Comparison of ENCODE assay signal across 14 cellular contexts in genomic region chr14:55599250-55599879, GRCh38. TPM values are rescaled to one million over a fixed set of nuclear protein-coding genes. Genes with fewer than 3 reads are reported as not detected.
DNase-seq lines count a peak whose midpoint lies in the region; FAIRE-seq and TF ChIP-seq lines count a peak whose summit lies in the region.
"Had no signal": no experiment of that assay in that cellular context is flagged by ENCODE, and none has a peak within 500 bp of the region (broad histone marks: within the 10 kb centered on the region; RNA-seq: fewer than 3 reads in every experiment).

No MANE protein-coding gene starts in this region.

- H3K27me3 ChIP-seq in H9 (ENCODE audit: insufficient read depth, low read length) (no peaks in the 10 kb centered on the region), trophoblast cell (ENCODE audit: insufficient read depth, low read length) (no peaks in the 10 kb centered on the region)

- intact Hi-C loops in activated naive CD4-positive, alpha-beta T cell treated with anti-CD3 and anti-CD28 coated beads for 36 hours (cut with micrococcal nuclease) = no loop called here

- no peak overlapping the region for H4K8ac ChIP-seq in H9 (replicated peaks; ENCODE audit: insufficient read length, low read depth, low read length)
- H4K8ac ChIP-seq in trophoblast cell (ENCODE audit: low read depth, low read length) = no peak overlapping the region

- H3K9me3 ChIP-seq in H9 (ENCODE audit: control insufficient read depth, low read depth, low read length) (no peaks in the 10 kb centered on the region), trophoblast cell (ENCODE audit: insufficient read depth, low read depth, low read length) (peaks cover 2% of the 10 kb centered on the region)

- peaks cover 10 to 24% (median 10%) of the 10 kb centered on the region in 3 experiments; a peak in 6 of 7 replicates for H3K36me3 Mint-ChIP-seq in H9 (ENCODE audit: insufficient read depth in 1 of 3, low read depth in 3 of 3)
- peaks cover 20% of the 10 kb centered on the region for H3K36me3 Mint-ChIP-seq in activated naive CD4-positive, alpha-beta T cell treated with anti-CD3 and anti-CD28 coated beads for 36 hours (ENCODE audit: low read depth)

- H3K4me1 ChIP-seq in H9 (ENCODE audit: insufficient read depth, low read length) (peaks cover 5% of the 10 kb centered on the region; the same call in 1 of the 2 replicates), trophoblast cell (ENCODE audit: control insufficient read depth in 1 of 2, insufficient read depth in 2 of 2, low read length in 2 of 2) (peaks cover 0 to 5% of the 10 kb centered on the region in 2 experiments)

- no peak overlapping the region for H3K27ac ChIP-seq in H9 (ENCODE audit: insufficient read length, low read depth, low read length)
- H3K27ac ChIP-seq in trophoblast cell (ENCODE audit: low read depth, low read length) = no peak overlapping the region

- peak overlapping the region; percentile 11 to 89 (median 77); a peak in 6 of 7 replicates for H3K27ac Mint-ChIP-seq in H9
- no peak overlapping the region for H3K27ac Mint-ChIP-seq in activated naive CD4-positive, alpha-beta T cell treated with anti-CD3 and anti-CD28 coated beads for 36 hours

- H3K4me3 ChIP-seq in trophoblast cell (ENCODE audit: low read depth, low read length) = no peak overlapping the region
- H3K4me3 ChIP-seq: GM12878 had no signal

- H2BK20ac ChIP-seq in H9 (ENCODE audit: low read depth, low read length, poor library complexity, severe bottlenecking) = peak overlapping the region; percentile 75

- H3K4ac ChIP-seq in H9 (ENCODE audit: low read depth, low read length) (no peak overlapping the region), trophoblast cell (ENCODE audit: low read depth, low read length) (peak overlapping the region; percentile 88)

- H2AFZ ChIP-seq in H9 (ENCODE audit: low read length) (no peak overlapping the region), trophoblast cell (ENCODE audit: insufficient read depth, low read length, poor library complexity) (no peak overlapping the region)

- no peak overlapping the region for H2AK5ac ChIP-seq in H9 (ENCODE audit: insufficient read length, low read length)
- no peak overlapping the region for H2AK5ac ChIP-seq in trophoblast cell (ENCODE audit: low read length)

- no peak overlapping the region for H3T11ph ChIP-seq in H9 (ENCODE audit: low read length)

- no peak overlapping the region for H3K56ac ChIP-seq in H9 (ENCODE audit: insufficient read length, low read depth, low read length)

- H4K20me1 ChIP-seq in H9 (ENCODE audit: control insufficient read depth, insufficient read depth, insufficient read length) = no peaks in the 10 kb centered on the region

- TF ChIP-seq POLR2A in H54 (IDR thresholded peaks at IDR 0.05; ENCODE audit: low read depth, low read length) = no peak

- no peak overlapping the region for H3K4me3 Mint-ChIP-seq in H9
- H3K4me3 Mint-ChIP-seq in activated naive CD4-positive, alpha-beta T cell treated with anti-CD3 and anti-CD28 coated beads for 36 hours = no peak overlapping the region

- H3K4me1 Mint-ChIP-seq in H9 = peaks cover 16 to 20% of the 10 kb centered on the region in 2 experiments
- H3K4me1 Mint-ChIP-seq in activated naive CD4-positive, alpha-beta T cell treated with anti-CD3 and anti-CD28 coated beads for 36 hours (ENCODE audit: low read depth) = peaks cover 27% of the 10 kb centered on the region

- H2BK12ac ChIP-seq in H9 (ENCODE audit: insufficient read length, low read depth, low read length) (no peak overlapping the region), trophoblast cell (ENCODE audit: low read length) (no peak overlapping the region)

- H3K18ac ChIP-seq in H9 (ENCODE audit: insufficient read length, low read depth, low read length) (no peak overlapping the region), trophoblast cell (ENCODE audit: low read length) (no peak overlapping the region)

- no peak for DNase-seq in H9
- DNase-seq in NCI-H460 (ENCODE audit: extremely low read depth, low read depth) = peak; percentile 65
- peak; percentile 82 for DNase-seq in dermis blood vessel endothelial cell
- DNase-seq in trophoblast cell = peak; percentile 90 to 96
- DNase-seq in activated naive CD4-positive, alpha-beta T cell treated with anti-CD3 and anti-CD28 coated beads for 36 hours = no peak
- DNase-seq in activated gamma-delta T cell (lab: John Stamatoyannopoulos, UW) = no peak
- DNase-seq in H54 (ENCODE audit: insufficient read length, low spot score) = no peak
- DNase-seq in activated CD4-positive, alpha-beta T cell treated with anti-CD3 and anti-CD28 coated beads, Interleukin-2, amount 50 U/mL, for 48 hours = no peak
- DNase-seq: activated CD8-positive, alpha-beta memory T cell treated with anti-CD3 and anti-CD28 coated beads for 24 hours; effector memory CD8-positive, alpha-beta T cell; hypothalamus; NCI-H1694 treated with DMSO at 0.1 percent for 48 hours had no signal

- H2BK15ac ChIP-seq in H9 (ENCODE audit: low read depth, low read length) = no peak overlapping the region

- no peak overlapping the region for H3K14ac ChIP-seq in H9 (ENCODE audit: insufficient read depth, low read length)
- H3K14ac ChIP-seq in trophoblast cell (ENCODE audit: low read length) = no peak overlapping the region

- TF ChIP-seq CTCF in H9 (conservative IDR thresholded peaks at IDR 0.05) = no peak

- H3K79me1 ChIP-seq in H9 (ENCODE audit: insufficient read depth, low read depth, low read length, poor library complexity, severe bottlenecking) = no peaks in the 10 kb centered on the region
- peaks cover 2% of the 10 kb centered on the region for H3K79me1 ChIP-seq in trophoblast cell (ENCODE audit: low read length)

- H3K23ac ChIP-seq in H9 (ENCODE audit: insufficient read length, low read depth, low read length) = no peak overlapping the region
- no peak overlapping the region for H3K23ac ChIP-seq in trophoblast cell (ENCODE audit: low read length)

- H2BK120ac ChIP-seq in H9 (ENCODE audit: low read depth, low read length, poor library complexity, severe bottlenecking) = no peak overlapping the region
- no peak overlapping the region for H2BK120ac ChIP-seq in trophoblast cell (ENCODE audit: insufficient read depth, low read length, poor library complexity)

- H3K79me2 ChIP-seq in H9 (ENCODE audit: insufficient read depth, low read length) (peaks cover 28% of the 10 kb centered on the region; the same call in 1 of the 2 replicates), trophoblast cell (ENCODE audit: control insufficient read depth, insufficient read depth, low read length, poor library complexity) (peaks cover 7% of the 10 kb centered on the region)

- H3K23me2 ChIP-seq in H9 (ENCODE audit: insufficient read length, low read depth, low read length, poor library complexity, severe bottlenecking) = no peaks in the 10 kb centered on the region

- H3K36me3 ChIP-seq in trophoblast cell (ENCODE audit: control insufficient read depth in 1 of 2, insufficient read depth in 2 of 2, low read length in 2 of 2) = peaks cover 2 to 4% of the 10 kb centered on the region in 2 experiments

- no peak overlapping the region for H4K5ac ChIP-seq in H9 (ENCODE audit: insufficient read length, low read depth, low read length)

- FAIRE-seq in H54 (lab: Jason Lieb, UNC) = no peak
- FAIRE-seq: D721Med, GM12878 had no signal

- H3K27me3 Mint-ChIP-seq in H9 (ENCODE audit: low read depth) = no peaks in the 10 kb centered on the region
- H3K27me3 Mint-ChIP-seq in activated naive CD4-positive, alpha-beta T cell treated with anti-CD3 and anti-CD28 coated beads for 36 hours (ENCODE audit: low read depth) = no peaks in the 10 kb centered on the region
- H3K27me3 Mint-ChIP-seq: effector memory CD8-positive, alpha-beta T cell had no signal

- WGBS in H9 (ENCODE audit: extremely low coverage, insufficient read length, low lambda C conversion rate) = no CpG with 5 or more reads among the region's 14 CpGs
- WGBS in trophoblast cell (ENCODE audit: extremely low coverage, insufficient coverage, insufficient read length) = no CpG with 5 or more reads among the region's 14 CpGs

- H3K9me3 Mint-ChIP-seq in H9 = peaks cover 4 to 6% of the 10 kb centered on the region in 2 experiments; a peak in 3 of 5 replicates
- H3K9me3 Mint-ChIP-seq in activated naive CD4-positive, alpha-beta T cell treated with anti-CD3 and anti-CD28 coated beads for 36 hours = peaks cover 6% of the 10 kb centered on the region
- H3K9me3 Mint-ChIP-seq: effector memory CD8-positive, alpha-beta T cell had no signal

- H4K91ac ChIP-seq in H9 (ENCODE audit: insufficient read length, low read depth, low read length) (no peak overlapping the region), trophoblast cell (ENCODE audit: low read depth, low read length) (no peak overlapping the region)

- CTCF ChIA-PET in activated naive CD4-positive, alpha-beta T cell treated with anti-CD3 and anti-CD28 coated beads for 36 hours (lab: Charles Lee) = interaction anchor here (0.7 kb wide), 1 partner anchor 487 kb away, joined by 3 read pairs; no protein-coding TSS in a partner anchor

- H3K9ac ChIP-seq in H9 (ENCODE audit: extremely low read depth, insufficient read length, low read length) (no peak overlapping the region), trophoblast cell (ENCODE audit: low read length) (no peak overlapping the region)

- H3K4me2 ChIP-seq in H9 (ENCODE audit: insufficient read depth, insufficient read length, low read length) (no peak overlapping the region), trophoblast cell (ENCODE audit: low read length) (no peak overlapping the region)

- H4K12ac ChIP-seq in trophoblast cell (ENCODE audit: low read depth, low read length) = no peak overlapping the region

- H2BK5ac ChIP-seq in H9 (ENCODE audit: insufficient read length, low read length) (no peak overlapping the region), trophoblast cell (ENCODE audit: low read depth, low read length, poor library complexity) (no peak overlapping the region)

RNA-seq across cellular contexts. Expression of gene KTN1, which starts 19.4 kb away (rescaled TPM):
- total RNA-seq in H9 (2021) (122 and 128 TPM in 2 replicates), dermis blood vessel endothelial cell (193 and 339 TPM in 2 replicates)
- total RNA-seq in NCI-H460 (2014; rRNA removed; shearing (Covaris generic)) = 177 and 202 TPM in 2 replicates
- 119 and 190 TPM in 2 replicates for polyA plus RNA-seq in NCI-H460 (2014; cell fraction: nucleus; rRNA removed)
- 222 and 228 TPM in 2 replicates for polyA plus RNA-seq in trophoblast cell (2013)
- 10 to 100 TPM; 90.0 to 94.1 TPM for total RNA-seq in activated naive CD4-positive, alpha-beta T cell treated with anti-CD3 and anti-CD28 coated beads for 36 hours

Comparison
In these comparisons a context has a peak if more than half of its experiments do, and no peak if none do; other contexts are left out.
1. DNase-seq: peak in NCI-H460 (single experiment), dermis blood vessel endothelial cell (single experiment) and trophoblast cell (2 of 2); none in H9 (single experiment), activated naive CD4-positive, alpha-beta T cell treated with anti-CD3 and anti-CD28 coated beads for 36 hours (single experiment), activated gamma-delta T cell (single experiment), H54 (single experiment) and activated CD4-positive, alpha-beta T cell treated with anti-CD3 and anti-CD28 coated beads, Interleukin-2, amount 50 U/mL, for 48 hours (0 of 2).